Comparison of ENCODE assay signal across 1 cellular context in the genomic region with DNA sequence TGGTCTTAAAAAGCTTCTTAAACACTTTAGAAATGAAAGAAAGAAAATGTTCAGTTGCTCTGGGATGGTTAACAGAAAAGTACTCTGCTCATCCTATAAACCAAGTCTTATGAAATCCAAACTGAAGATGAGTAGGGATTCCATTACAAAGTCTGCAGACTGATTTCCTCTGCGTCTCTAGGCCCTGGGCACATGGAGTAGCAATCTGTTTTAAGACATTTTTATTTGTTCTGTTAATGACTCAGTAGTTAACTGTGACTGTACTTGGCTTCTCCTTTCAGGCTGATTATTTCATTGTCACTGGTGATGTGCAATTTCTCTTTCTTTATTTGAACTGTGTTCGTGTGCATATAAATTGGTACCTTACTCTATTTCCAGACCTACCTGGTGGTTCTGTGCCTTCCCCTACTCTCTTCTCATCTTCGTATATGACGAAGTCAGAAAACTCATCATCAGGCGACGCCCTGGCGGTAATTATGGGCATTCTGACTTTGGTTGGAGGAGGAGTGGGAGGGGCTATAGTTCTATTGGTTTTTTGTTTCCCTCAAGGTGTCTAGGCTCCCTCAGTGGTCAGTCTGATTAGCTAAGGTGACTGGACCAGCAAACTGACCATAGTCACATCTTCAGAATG.
A peak's percentile ranks its signal among the peaks of the same experiment; 100 is the strongest.
TF ChIP-seq lines count a peak whose summit lies in the region.

No MANE protein-coding gene starts in this region.

TF ChIP-seq in HepG2, 621 proteins besides CTCF, POLR2A, EP300 and RAD21:
- TF ChIP-seq ZNF34 (CRISPR knock-in tag; IDR thresholded peaks at IDR 0.05; ENCODE audit: borderline replicate concordance), result no peak
- TF ChIP-seq, protein P1, sequence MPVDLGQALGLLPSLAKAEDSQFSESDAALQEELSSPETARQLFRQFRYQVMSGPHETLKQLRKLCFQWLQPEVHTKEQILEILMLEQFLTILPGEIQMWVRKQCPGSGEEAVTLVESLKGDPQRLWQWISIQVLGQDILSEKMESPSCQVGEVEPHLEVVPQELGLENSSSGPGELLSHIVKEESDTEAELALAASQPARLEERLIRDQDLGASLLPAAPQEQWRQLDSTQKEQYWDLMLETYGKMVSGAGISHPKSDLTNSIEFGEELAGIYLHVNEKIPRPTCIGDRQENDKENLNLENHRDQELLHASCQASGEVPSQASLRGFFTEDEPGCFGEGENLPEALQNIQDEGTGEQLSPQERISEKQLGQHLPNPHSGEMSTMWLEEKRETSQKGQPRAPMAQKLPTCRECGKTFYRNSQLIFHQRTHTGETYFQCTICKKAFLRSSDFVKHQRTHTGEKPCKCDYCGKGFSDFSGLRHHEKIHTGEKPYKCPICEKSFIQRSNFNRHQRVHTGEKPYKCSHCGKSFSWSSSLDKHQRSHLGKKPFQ (CRISPR knock-in tag; IDR thresholded peaks at IDR 0.05; ENCODE audit: insufficient replicate concordance), result peak; percentile 12
- peak; percentile 7 for TF ChIP-seq RBM22 (optimal IDR thresholded peaks at IDR 0.05; ENCODE audit: low read length)
